ENCODE assay signal across 21 cellular contexts in the genomic region with DNA sequence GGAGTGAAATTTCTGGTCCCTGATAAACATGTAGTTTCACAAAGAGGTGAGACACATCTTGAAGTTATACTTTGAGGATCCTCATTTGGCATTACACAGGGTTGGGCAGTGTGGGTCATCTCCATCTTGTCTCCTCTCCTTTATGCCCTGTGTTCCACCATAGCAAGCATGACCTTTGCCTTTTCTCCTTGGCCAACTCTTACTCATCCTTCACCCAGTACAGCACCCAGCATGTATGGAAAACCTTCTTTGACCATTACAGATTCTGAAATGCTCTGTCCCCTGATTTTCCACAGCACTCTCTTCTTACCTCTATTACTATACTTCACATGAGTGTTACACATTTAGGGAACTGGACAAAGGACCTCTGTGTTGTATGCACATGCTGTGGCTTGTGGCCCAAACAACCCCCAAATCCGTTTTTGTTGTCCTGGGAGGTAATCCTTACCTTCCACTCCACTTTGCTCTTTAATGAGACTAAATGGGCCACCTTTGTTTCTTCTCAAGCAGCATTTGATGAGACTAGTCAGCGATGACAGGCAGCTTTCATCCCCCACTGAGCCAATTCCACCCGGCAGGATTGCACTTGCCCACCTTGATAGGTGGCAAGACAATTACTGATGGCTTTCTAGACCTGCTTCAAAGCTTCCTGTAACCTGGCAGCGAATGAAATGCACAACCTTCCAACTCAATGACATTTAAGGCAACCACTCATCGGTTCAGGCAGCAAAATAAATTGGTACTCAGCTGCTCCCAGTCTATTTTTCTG.
A peak's percentile ranks its signal among the peaks of the same experiment; 100 is the strongest.
DNase-seq lines count a peak whose midpoint lies in the region; ATAC-seq and TF ChIP-seq lines count a peak whose summit lies in the region.
"Had no signal": no experiment of that assay in that cellular context is flagged by ENCODE, and none has a peak within 500 bp of the region (broad histone marks: within the 10 kb centered on the region; RNA-seq: fewer than 3 reads in every experiment).

No MANE protein-coding gene starts in this region.

- H3K27me3 ChIP-seq in iPS-20b (ENCODE audit: insufficient read depth, low read length) = peaks cover 45% of the 10 kb centered on the region
- H3K27me3 ChIP-seq in psoas muscle (ENCODE audit: insufficient read depth in 3 of 3, low read length in 2 of 3) = peaks cover 0 to 56% (median 7%) of the 10 kb centered on the region in 3 donors
- H3K27me3 ChIP-seq: body of pancreas, SJCRH30, suprapubic skin had no signal

- WGBS in psoas muscle, 3 donors = 80 to 90% (median 89%) methylated on average over 5 of the region's 5 CpGs

- H3K36me3 ChIP-seq in iPS-20b (ENCODE audit: insufficient read depth, low read depth, low read length) = no peaks in the 10 kb centered on the region
- H3K36me3 ChIP-seq in psoas muscle (ENCODE audit: insufficient read depth in 1 of 2, low read depth in 1 of 2) = no peaks in the 10 kb centered on the region
- H3K36me3 ChIP-seq: SJCRH30, suprapubic skin had no signal

- H3K4me1 ChIP-seq in iPS-20b (ENCODE audit: insufficient read depth, low read length) (peaks cover 42% of the 10 kb centered on the region), psoas muscle (no peaks in the 10 kb centered on the region)
- H3K4me1 ChIP-seq: Caco-2 had no signal

- intact Hi-C loops in psoas muscle (cut with DNase I) = no loop called here

- no peak overlapping the region; the same call in 1 of the 2 replicates for H3K9ac ChIP-seq in iPS-20b (ENCODE audit: low read depth, low read length)
- H3K9ac ChIP-seq: parathyroid adenoma had no signal

- H3K9me3 ChIP-seq in iPS-20b (ENCODE audit: insufficient read depth, low read depth, low read length) = no peaks in the 10 kb centered on the region
- H3K9me3 ChIP-seq in psoas muscle = no peaks in the 10 kb centered on the region
- H3K9me3 ChIP-seq: A549, body of pancreas, Caco-2, SJCRH30, suprapubic skin had no signal

- H3K4me3 ChIP-seq in iPS-20b (ENCODE audit: low read length) (peak overlapping the region; percentile 33; the same call in 1 of the 2 replicates), psoas muscle (no peak overlapping the region)
- H3K4me3 ChIP-seq: A549, body of pancreas, SJCRH30, suprapubic skin had no signal

- ATAC-seq in psoas muscle (no peak), HG03139 (IDR thresholded peaks at IDR 0.05; ENCODE audit: unreplicated experiment) (no peak)
- ATAC-seq: body of pancreas, Panc1 had no signal

- DNase-seq in DMS79 treated with DMSO at 0.1 percent for 48 hours (lab: John Stamatoyannopoulos, UW) (peak; percentile 55), NCI-H1436 treated with DMSO at 0.1 percent for 48 hours (lab: John Stamatoyannopoulos, UW) (peak; percentile 94), NCI-H748 (lab: John Stamatoyannopoulos, UW; ENCODE audit: unreplicated experiment) (peak; percentile 92), GOT3 (lab: John Stamatoyannopoulos, UW) (no peak), psoas muscle (no peak), DMS53 treated with DMSO at 0.1 percent for 48 hours (lab: John Stamatoyannopoulos, UW; ENCODE audit: unreplicated experiment) (no peak)
- DNase-seq: activated CD4-positive, alpha-beta T cell treated with anti-CD3 and anti-CD28 coated beads, Interleukin-2, amount 50 U/mL, for 1 hour; activated CD8-positive, alpha-beta memory T cell treated with anti-CD3 and anti-CD28 coated beads, Interleukin-2, amount 50 U/mL, for 4 hours; activated naive CD8-positive, alpha-beta T cell treated with anti-CD3 and anti-CD28 coated beads, Interleukin-2, amount 10 ng/mL, durations not matched to agents 7 days and 5 days; body of pancreas; Caco-2; cortex of kidney; kidney; MM.1S; SJCRH30 had no signal

- TF ChIP-seq CTCF in psoas muscle (IDR thresholded peaks at IDR 0.05) = no peak

- H3K27ac ChIP-seq in iPS-20b (ENCODE audit: low read length) (no peak overlapping the region), psoas muscle (no peak overlapping the region)
- H3K27ac ChIP-seq: body of pancreas, parathyroid adenoma, SJCRH30 had no signal

Comparison
In these comparisons a context has a peak if more than half of its experiments do, and no peak if none do; other contexts are left out.
1. DNase-seq: peak in DMS79 treated with DMSO at 0.1 percent for 48 hours (single experiment), NCI-H1436 treated with DMSO at 0.1 percent for 48 hours (single experiment) and NCI-H748 (single experiment); none in GOT3 (single experiment), psoas muscle (0 of 2) and DMS53 treated with DMSO at 0.1 percent for 48 hours (single experiment).